ENCODE assay signal across 14 cellular contexts in the genomic region with DNA sequence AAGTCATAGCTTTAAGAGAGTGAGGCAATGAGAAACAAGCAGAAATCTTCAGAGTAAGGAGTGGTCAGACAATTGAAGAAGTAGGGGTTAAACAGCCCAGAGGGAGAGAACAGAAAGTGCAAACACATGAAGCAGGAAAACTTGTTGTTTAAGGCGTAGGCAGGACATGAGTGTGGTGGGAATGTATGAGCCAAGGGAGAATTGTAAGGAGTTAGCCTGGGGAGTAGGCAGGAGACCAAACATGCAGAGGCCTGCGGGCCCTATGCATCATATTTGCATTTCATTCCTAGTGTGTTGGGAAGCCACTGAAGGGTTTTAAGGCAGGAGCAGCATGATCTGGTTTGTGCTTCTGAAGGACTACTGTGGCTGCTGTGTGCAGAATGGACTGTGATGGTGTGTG.
"Had no signal": no experiment of that assay in that cellular context is flagged by ENCODE, and none has a peak within 500 bp of the region (broad histone marks: within the 10 kb centered on the region; RNA-seq: fewer than 3 reads in every experiment).

No MANE protein-coding gene starts in this region.

- H3K4me1 ChIP-seq: ascending aorta, sigmoid colon, upper lobe of left lung had no signal

- H3K4me1 Mint-ChIP-seq: natural killer cell had no signal

- ATAC-seq: left cardiac atrium, natural killer cell had no signal

- H3K27me3 Mint-ChIP-seq: activated CD4-positive, alpha-beta memory T cell treated with anti-CD3 and anti-CD28 coated beads for 36 hours had no signal

- H3K27ac ChIP-seq: ascending aorta, sigmoid colon, suprapubic skin, upper lobe of left lung had no signal

- H3K36me3 Mint-ChIP-seq: activated CD4-positive, alpha-beta memory T cell treated with anti-CD3 and anti-CD28 coated beads for 36 hours; natural killer cell had no signal

- H3K36me3 ChIP-seq: ascending aorta, sigmoid colon, suprapubic skin, upper lobe of left lung had no signal

- H3K4me3 Mint-ChIP-seq: activated CD4-positive, alpha-beta memory T cell treated with anti-CD3 and anti-CD28 coated beads for 36 hours; natural killer cell had no signal

- H3K27me3 ChIP-seq: ascending aorta, sigmoid colon, suprapubic skin, upper lobe of left lung had no signal

- H3K27ac Mint-ChIP-seq: activated CD4-positive, alpha-beta memory T cell treated with anti-CD3 and anti-CD28 coated beads for 36 hours; natural killer cell had no signal

- DNase-seq: activated CD4-positive, alpha-beta memory T cell treated with anti-CD3 and anti-CD28 coated beads for 36 hours; activated gamma-delta T cell treated with Interleukin-2 at 50 U/mL for 16 hours; activated T-cell treated with anti-CD3 and anti-CD28 coated beads, Interleukin-2, amount 50 U/mL, for 48 hours; hypothalamus; left cardiac atrium; natural killer cell; occipital lobe; sigmoid colon; stimulated activated CD4-positive, alpha-beta T cell treated with anti-CD3 and anti-CD28 coated beads, Interleukin-12 subunit alpha, Interleukin-12 subunit beta, amount 100 ng/mL, for 4 hours; stimulated activated naive CD4-positive, alpha-beta T cell treated with Interleukin-2 at 50 U/mL for 16 hours; T-helper 9 cell had no signal

- H3K4me3 ChIP-seq: ascending aorta, sigmoid colon, suprapubic skin, upper lobe of left lung had no signal

- H3K9me3 ChIP-seq: ascending aorta, sigmoid colon, suprapubic skin, upper lobe of left lung had no signal
